14 cellular contexts compared by ENCODE assay signal in genomic region chr5:96794757-96795156, GRCh38. TPM values are rescaled to one million over a fixed set of nuclear protein-coding genes. Genes with fewer than 3 reads are reported as not detected.
DNase-seq lines count a peak whose midpoint lies in the region; ATAC-seq and TF ChIP-seq lines count a peak whose summit lies in the region.
"Had no signal": no experiment of that assay in that cellular context is flagged by ENCODE, and none has a peak within 500 bp of the region (broad histone marks: within the 10 kb centered on the region; RNA-seq: fewer than 3 reads in every experiment).

No MANE protein-coding gene starts in this region.

- H3K4me1 Mint-ChIP-seq in activated CD4-positive, alpha-beta memory T cell treated with anti-CD3 and anti-CD28 coated beads for 36 hours (ENCODE audit: low read depth): peaks cover 35% of the 10 kb centered on the region

- peak; percentile 79 for DNase-seq in Jurkat, Clone E6-1 (ENCODE audit: low read depth, low spot score)
- peak; percentile 78 for DNase-seq in activated CD4-positive, alpha-beta memory T cell treated with anti-CD3 and anti-CD28 coated beads for 36 hours
- DNase-seq in activated naive CD4-positive, alpha-beta T cell treated with anti-CD3 and anti-CD28 coated beads, Interleukin-2, amount 50 U/mL, for 72 hours (ENCODE audit: low spot score in 2 of 2): peak; percentile 37 to 65
- peak in 2 of 3 experiments; percentile 7 to 17 for DNase-seq in stimulated activated CD4-positive, alpha-beta T cell treated with anti-CD3 and anti-CD28 coated beads, TNF-alpha, amount 100 ng/mL, for 4 hours (ENCODE audit: low read depth in 3 of 3)
- DNase-seq in globus pallidus (ENCODE audit: low spot score) (no peak), DMS153 treated with DMSO at 0.1 percent for 48 hours (lab: John Stamatoyannopoulos, UW; ENCODE audit: unreplicated experiment) (no peak), erythroblast (lab: John Stamatoyannopoulos, UW) (no peak)
- DNase-seq: AML-193, cerebellar nuclear complex, esophagus squamous epithelium, MG63, NCI-H2227 treated with DMSO at 0.1 percent for 48 hours had no signal

- TF ChIP-seq POLR2A in erythroblast (IDR thresholded peaks at IDR 0.05; ENCODE audit: low read length): no peak

- POLR2A ChIA-PET in activated CD4-positive, alpha-beta memory T cell treated with anti-CD3 and anti-CD28 coated beads for 36 hours (lab: Charles Lee): interaction anchor here (1.4 kb wide), 1 partner anchor 14 kb away, joined by 4 read pairs; no protein-coding TSS in a partner anchor

- H3K9me3 Mint-ChIP-seq in activated CD4-positive, alpha-beta memory T cell treated with anti-CD3 and anti-CD28 coated beads for 36 hours: no peaks in the 10 kb centered on the region
- no peaks in the 10 kb centered on the region for H3K9me3 Mint-ChIP-seq in activated naive CD4-positive, alpha-beta T cell treated with anti-CD3 and anti-CD28 coated beads, Interleukin-2, amount 50 U/mL, for 72 hours

- peak overlapping the region; percentile 7 for H3K27ac Mint-ChIP-seq in activated CD4-positive, alpha-beta memory T cell treated with anti-CD3 and anti-CD28 coated beads for 36 hours
- peak overlapping the region; percentile 40 to 82 for H3K27ac Mint-ChIP-seq in activated naive CD4-positive, alpha-beta T cell treated with anti-CD3 and anti-CD28 coated beads, Interleukin-2, amount 50 U/mL, for 72 hours

- intact Hi-C loops in activated CD4-positive, alpha-beta memory T cell treated with anti-CD3 and anti-CD28 coated beads for 36 hours (cut with micrococcal nuclease): loop anchor here (1.0 kb wide), 1 partner anchor 22 kb away; no protein-coding TSS in a partner anchor

- CTCF ChIA-PET in activated CD4-positive, alpha-beta memory T cell treated with anti-CD3 and anti-CD28 coated beads for 36 hours (lab: Charles Lee): no interaction called here

- no peaks in the 10 kb centered on the region for H3K27me3 Mint-ChIP-seq in activated CD4-positive, alpha-beta memory T cell treated with anti-CD3 and anti-CD28 coated beads for 36 hours

- peak; percentile 94 to 95 for ATAC-seq in activated naive CD4-positive, alpha-beta T cell treated with anti-CD3 and anti-CD28 coated beads, Interleukin-2, amount 50 U/mL, for 72 hours
- ATAC-seq in HG03039 (IDR thresholded peaks at IDR 0.05; ENCODE audit: unreplicated experiment): no peak

- no peak overlapping the region for H3K4me3 Mint-ChIP-seq in activated CD4-positive, alpha-beta memory T cell treated with anti-CD3 and anti-CD28 coated beads for 36 hours

- H3K36me3 Mint-ChIP-seq in activated CD4-positive, alpha-beta memory T cell treated with anti-CD3 and anti-CD28 coated beads for 36 hours: peaks cover 71% of the 10 kb centered on the region
- H3K36me3 Mint-ChIP-seq in activated naive CD4-positive, alpha-beta T cell treated with anti-CD3 and anti-CD28 coated beads, Interleukin-2, amount 50 U/mL, for 72 hours: peaks cover 42 to 69% of the 10 kb centered on the region in 2 donors

- H3K4me3 ChIP-seq in Jurkat, Clone E6-1 (ENCODE audit: low read length): no peak overlapping the region
- H3K4me3 ChIP-seq: esophagus squamous epithelium, MG63, skin epidermis had no signal

RNA-seq across cellular contexts. Expression of gene ERAP1, which starts 13.0 kb away (rescaled TPM):
- 47.1 TPM for polyA plus RNA-seq in Jurkat, Clone E6-1 (2012; ENCODE audit: insufficient read depth, insufficient read length)
- 100 to 1,000 TPM in 1 of 2 experiments, 10 to 100 TPM in 1; 90.7 to 105 TPM for total RNA-seq in activated CD4-positive, alpha-beta memory T cell treated with anti-CD3 and anti-CD28 coated beads for 36 hours
- 10 to 100 TPM; 80.8 to 98.1 TPM for total RNA-seq in activated naive CD4-positive, alpha-beta T cell treated with anti-CD3 and anti-CD28 coated beads, Interleukin-2, amount 50 U/mL, for 72 hours

Comparison
In these comparisons a context has a peak if more than half of its experiments do, and no peak if none do; other contexts are left out.
1. DNase-seq: peak in Jurkat, Clone E6-1 (single experiment), activated CD4-positive, alpha-beta memory T cell treated with anti-CD3 and anti-CD28 coated beads for 36 hours (single experiment), activated naive CD4-positive, alpha-beta T cell treated with anti-CD3 and anti-CD28 coated beads, Interleukin-2, amount 50 U/mL, for 72 hours (2 of 2) and stimulated activated CD4-positive, alpha-beta T cell treated with anti-CD3 and anti-CD28 coated beads, TNF-alpha, amount 100 ng/mL, for 4 hours (2 of 3); none in globus pallidus (single experiment), DMS153 treated with DMSO at 0.1 percent for 48 hours (single experiment) and erythroblast (0 of 2).